Comparison of ENCODE assay signal across 19 cellular contexts in genomic region chr5:90933298-90933697, GRCh38.
"Had no signal": no experiment of that assay in that cellular context is flagged by ENCODE, and none has a peak within 500 bp of the region (broad histone marks: within the 10 kb centered on the region; RNA-seq: fewer than 3 reads in every experiment).

No MANE protein-coding gene starts in this region.

- H3K4me3 ChIP-seq: body of pancreas, lung, skin epidermis, transverse colon had no signal

- DNase-seq: activated CD4-positive, alpha-beta T cell treated with anti-CD3 and anti-CD28 coated beads for 1 hour; activated CD4-positive, alpha-beta T cell treated with anti-CD3 and anti-CD28 coated beads, Interleukin-2, amount 50 U/mL, for 4 hours; activated effector memory CD4-positive, alpha-beta T cell treated with Interleukin-2 at 50 U/mL for 16 hours; activated naive CD4-positive, alpha-beta T cell treated with anti-CD3 and anti-CD28 coated beads, Interleukin-2, amount 50 U/mL, for 16 hours; activated T-cell treated with anti-CD3 and anti-CD28 coated beads, Interleukin-2, amount 50 U/mL, for 4 hours; body of pancreas; effector CD8-positive, alpha-beta T cell; foreskin keratinocyte; glutamatergic neuron; midbrain; naive B cell; stimulated activated CD4-positive, alpha-beta T cell treated with anti-CD3 and anti-CD28 coated beads, Interleukin-4, amount 100 ng/mL, for 24 hours; stimulated activated naive CD4-positive, alpha-beta T cell; substantia nigra; T-cell; T-helper 9 cell; transverse colon had no signal

- H3K36me3 Mint-ChIP-seq: naive B cell, T-cell had no signal

- H3K27me3 ChIP-seq: body of pancreas, foreskin keratinocyte, transverse colon had no signal

- H3K36me3 ChIP-seq: transverse colon had no signal

- H3K4me3 Mint-ChIP-seq: activated T-cell treated with anti-CD3 and anti-CD28 coated beads, Interleukin-2, amount 50 U/mL, for 4 hours; naive B cell; T-cell had no signal

- H3K9me3 ChIP-seq: body of pancreas, transverse colon had no signal

- ATAC-seq: activated T-cell treated with anti-CD3 and anti-CD28 coated beads, Interleukin-2, amount 50 U/mL, for 4 hours; body of pancreas; foreskin keratinocyte; T-cell had no signal

- H3K4me1 ChIP-seq: body of pancreas, foreskin keratinocyte had no signal

- H3K27ac ChIP-seq: body of pancreas, foreskin keratinocyte, transverse colon had no signal

- H3K9me3 Mint-ChIP-seq: T-cell had no signal

- H3K4me1 Mint-ChIP-seq: naive B cell had no signal

- H3K27ac Mint-ChIP-seq: naive B cell, T-cell had no signal
